ENCODE assay signal across 19 cellular contexts in genomic region chr12:19597304-19598066, GRCh38.
"Had no signal": no experiment of that assay in that cellular context is flagged by ENCODE, and none has a peak within 500 bp of the region (broad histone marks: within the 10 kb centered on the region; RNA-seq: fewer than 3 reads in every experiment).

No MANE protein-coding gene starts in this region.

- H3K4me1 ChIP-seq: pancreas had no signal

- H3K27ac Mint-ChIP-seq: activated CD8-positive, alpha-beta memory T cell treated with anti-CD3 and anti-CD28 coated beads, Interleukin-2, amount 10 ng/mL, durations not matched to agents 7 days and 5 days; activated naive CD8-positive, alpha-beta T cell; activated T-cell treated with anti-CD3 and anti-CD28 coated beads, Interleukin-2, amount 50 U/mL, for 24 hours; dendritic cell treated with granulocyte-macrophage colony-stimulating factor and Interleukin-4, amounts not matched to agents 40 ng/mL and 50 ng/mL, for 4 days; nephron progenitor cell; stimulated activated effector memory CD8-positive, alpha-beta T cell treated with anti-CD3 and anti-CD28 coated beads, Interleukin-12 subunit alpha, Interleukin-12 subunit beta, amount 100 ng/mL, for 72 hours; T-helper 2 cell treated with Interferon-gamma antibody and Interleukin-4, amounts not matched to agents 5 μg/mL and 100 μg/mL, for 36 hours had no signal

- H3K4me3 ChIP-seq: pancreas, tibial artery, vagina had no signal

- H3K4me3 Mint-ChIP-seq: activated CD8-positive, alpha-beta memory T cell treated with anti-CD3 and anti-CD28 coated beads, Interleukin-2, amount 10 ng/mL, durations not matched to agents 7 days and 5 days; activated naive CD8-positive, alpha-beta T cell; activated T-cell treated with anti-CD3 and anti-CD28 coated beads, Interleukin-2, amount 50 U/mL, for 24 hours; dendritic cell treated with granulocyte-macrophage colony-stimulating factor and Interleukin-4, amounts not matched to agents 40 ng/mL and 50 ng/mL, for 4 days; nephron progenitor cell; stimulated activated effector memory CD8-positive, alpha-beta T cell treated with anti-CD3 and anti-CD28 coated beads, Interleukin-12 subunit alpha, Interleukin-12 subunit beta, amount 100 ng/mL, for 72 hours; T-helper 2 cell treated with Interferon-gamma antibody and Interleukin-4, amounts not matched to agents 5 μg/mL and 100 μg/mL, for 36 hours had no signal

- DNase-seq: activated CD4-positive, alpha-beta T cell treated with anti-CD3 and anti-CD28 coated beads for 1 hour; activated CD4-positive, alpha-beta T cell treated with anti-CD3 and anti-CD28 coated beads, Interleukin-2, amount 50 U/mL, for 48 hours; activated CD8-positive, alpha-beta memory T cell treated with anti-CD3 and anti-CD28 coated beads, Interleukin-2, amount 10 ng/mL, durations not matched to agents 7 days and 5 days; activated effector memory CD4-positive, alpha-beta T cell treated with Interleukin-2 at 50 U/mL for 16 hours; activated T-cell treated with anti-CD3 and anti-CD28 coated beads, Interleukin-2, amount 50 U/mL, for 24 hours; amygdala; brain microvascular endothelial cell; cerebellar nuclear complex; erythroblast; nephron progenitor cell; pancreas; small intestine; tibial artery had no signal

- H3K27me3 Mint-ChIP-seq: activated CD8-positive, alpha-beta memory T cell treated with anti-CD3 and anti-CD28 coated beads, Interleukin-2, amount 10 ng/mL, durations not matched to agents 7 days and 5 days; activated naive CD8-positive, alpha-beta T cell; activated T-cell treated with anti-CD3 and anti-CD28 coated beads, Interleukin-2, amount 50 U/mL, for 24 hours; dendritic cell treated with granulocyte-macrophage colony-stimulating factor and Interleukin-4, amounts not matched to agents 40 ng/mL and 50 ng/mL, for 4 days had no signal

- H3K9me3 ChIP-seq: pancreas, tibial artery, vagina had no signal

- H3K4me1 Mint-ChIP-seq: activated CD8-positive, alpha-beta memory T cell treated with anti-CD3 and anti-CD28 coated beads, Interleukin-2, amount 10 ng/mL, durations not matched to agents 7 days and 5 days; nephron progenitor cell; stimulated activated effector memory CD8-positive, alpha-beta T cell treated with anti-CD3 and anti-CD28 coated beads, Interleukin-12 subunit alpha, Interleukin-12 subunit beta, amount 100 ng/mL, for 72 hours had no signal

- H3K27ac ChIP-seq: brain microvascular endothelial cell, pancreas, vagina had no signal

- H3K36me3 Mint-ChIP-seq: activated CD8-positive, alpha-beta memory T cell treated with anti-CD3 and anti-CD28 coated beads, Interleukin-2, amount 10 ng/mL, durations not matched to agents 7 days and 5 days; stimulated activated effector memory CD8-positive, alpha-beta T cell treated with anti-CD3 and anti-CD28 coated beads, Interleukin-12 subunit alpha, Interleukin-12 subunit beta, amount 100 ng/mL, for 72 hours had no signal

- H3K36me3 ChIP-seq: brain microvascular endothelial cell, pancreas, tibial artery, vagina had no signal

- H3K27me3 ChIP-seq: brain microvascular endothelial cell, pancreas, tibial artery, vagina had no signal

- H3K9me3 Mint-ChIP-seq: activated T-cell treated with anti-CD3 and anti-CD28 coated beads, Interleukin-2, amount 50 U/mL, for 24 hours; dendritic cell treated with granulocyte-macrophage colony-stimulating factor and Interleukin-4, amounts not matched to agents 40 ng/mL and 50 ng/mL, for 4 days; nephron progenitor cell; stimulated activated effector memory CD8-positive, alpha-beta T cell treated with anti-CD3 and anti-CD28 coated beads, Interleukin-12 subunit alpha, Interleukin-12 subunit beta, amount 100 ng/mL, for 72 hours; T-helper 2 cell treated with Interferon-gamma antibody and Interleukin-4, amounts not matched to agents 5 μg/mL and 100 μg/mL, for 36 hours had no signal

- ATAC-seq: activated CD8-positive, alpha-beta memory T cell treated with anti-CD3 and anti-CD28 coated beads, Interleukin-2, amount 10 ng/mL, durations not matched to agents 7 days and 5 days; left lobe of liver; pancreas; stimulated activated effector memory CD8-positive, alpha-beta T cell treated with anti-CD3 and anti-CD28 coated beads, Interleukin-12 subunit alpha, Interleukin-12 subunit beta, amount 100 ng/mL, for 72 hours had no signal
